Comparison of ENCODE assay signal across 26 cellular contexts in genomic region chr10:109517748-109518147, GRCh38.
"Had no signal": no experiment of that assay in that cellular context is flagged by ENCODE, and none has a peak within 500 bp of the region (broad histone marks: within the 10 kb centered on the region; RNA-seq: fewer than 3 reads in every experiment).

No MANE protein-coding gene starts in this region.

- DNase-seq: stimulated activated CD4-positive, alpha-beta T cell treated with anti-CD3 and anti-CD28 coated beads, Interleukin-2, amount 100 ng/mL, for 48 hours; stimulated activated CD4-positive, alpha-beta T cell treated with anti-CD3 and anti-CD28 coated beads, Interleukin-4, amount 100 ng/mL, for 1 hour; stimulated activated CD4-positive, alpha-beta T cell treated with anti-CD3 and anti-CD28 coated beads, Interleukin-4, amount 100 ng/mL, for 24 hours; stimulated activated CD4-positive, alpha-beta T cell treated with anti-CD3 and anti-CD28 coated beads, Interleukin-4, amount 100 ng/mL, for 4 hours; stimulated activated CD8-positive, alpha-beta memory T cell treated with anti-CD3 and anti-CD28 coated beads, Interleukin-4, amount 100 ng/mL, for 48 hours; stimulated activated naive B cell treated with anti-CD40 and anti-IgM and Interleukin-4, amounts not matched to agents 10 μg/mL and 1 μg/mL and 100 μg/mL, for 72 hours; stimulated activated naive CD4-positive, alpha-beta T cell; stimulated activated naive CD4-positive, alpha-beta T cell treated with Interleukin-2 at 50 U/mL for 16 hours; stimulated activated naive CD8-positive, alpha-beta T cell treated with anti-CD3 and anti-CD28 coated beads, Interleukin-15, amount 100 ng/mL, for 72 hours; stimulated activated naive CD8-positive, alpha-beta T cell treated with anti-CD3 and anti-CD28 coated beads, Interleukin-15, Interleukin-2, amounts not matched to agents 100 U/mL and 50 U/mL, for 24 hours; stomach; substantia nigra; testis; thyroid gland; tibial artery; transverse colon; trophoblast cell; upper lobe of left lung; upper lobe of right lung; uterus had no signal

- H3K9me3 ChIP-seq: suprapubic skin, testis, thoracic aorta, thyroid gland, tibial artery, transverse colon, upper lobe of left lung, upper lobe of right lung, uterus, vagina had no signal

- H3K4me3 ChIP-seq: stomach, suprapubic skin, testis, thoracic aorta, thyroid gland, tibial artery, tibial nerve, transverse colon, upper lobe of left lung, upper lobe of right lung, uterus, vagina had no signal

- ATAC-seq: stimulated activated effector memory CD8-positive, alpha-beta T cell treated with anti-CD3 and anti-CD28 coated beads, Interleukin-12 subunit alpha, Interleukin-12 subunit beta, amount 100 ng/mL, for 72 hours; stimulated activated memory B cell treated with anti-CD40 and anti-IgM and Interleukin-4, amounts not matched to agents 10 μg/mL and 1 μg/mL and 100 μg/mL, for 72 hours; stimulated activated naive B cell treated with anti-CD40 and anti-IgM and Interleukin-4, amounts not matched to agents 10 μg/mL and 1 μg/mL and 100 μg/mL, for 72 hours; stimulated activated naive CD8-positive, alpha-beta T cell treated with anti-CD3 and anti-CD28 coated beads, Interleukin-15, amount 100 ng/mL, for 72 hours; stimulated activated naive CD8-positive, alpha-beta T cell treated with anti-CD3 and anti-CD28 coated beads, Interleukin-15, Interleukin-2, amounts not matched to agents 100 U/mL and 50 U/mL, for 24 hours; upper lobe of right lung had no signal

- H3K36me3 ChIP-seq: stomach, suprapubic skin, thoracic aorta, thyroid gland, tibial artery, tibial nerve, transverse colon, upper lobe of left lung, upper lobe of right lung, uterus, vagina had no signal

- H3K27me3 ChIP-seq: stomach, suprapubic skin, testis, thyroid gland, tibial artery, tibial nerve, transverse colon, upper lobe of left lung, upper lobe of right lung, uterus, vagina had no signal
